ENCODE assay signal across 8 cellular contexts in the genomic region with DNA sequence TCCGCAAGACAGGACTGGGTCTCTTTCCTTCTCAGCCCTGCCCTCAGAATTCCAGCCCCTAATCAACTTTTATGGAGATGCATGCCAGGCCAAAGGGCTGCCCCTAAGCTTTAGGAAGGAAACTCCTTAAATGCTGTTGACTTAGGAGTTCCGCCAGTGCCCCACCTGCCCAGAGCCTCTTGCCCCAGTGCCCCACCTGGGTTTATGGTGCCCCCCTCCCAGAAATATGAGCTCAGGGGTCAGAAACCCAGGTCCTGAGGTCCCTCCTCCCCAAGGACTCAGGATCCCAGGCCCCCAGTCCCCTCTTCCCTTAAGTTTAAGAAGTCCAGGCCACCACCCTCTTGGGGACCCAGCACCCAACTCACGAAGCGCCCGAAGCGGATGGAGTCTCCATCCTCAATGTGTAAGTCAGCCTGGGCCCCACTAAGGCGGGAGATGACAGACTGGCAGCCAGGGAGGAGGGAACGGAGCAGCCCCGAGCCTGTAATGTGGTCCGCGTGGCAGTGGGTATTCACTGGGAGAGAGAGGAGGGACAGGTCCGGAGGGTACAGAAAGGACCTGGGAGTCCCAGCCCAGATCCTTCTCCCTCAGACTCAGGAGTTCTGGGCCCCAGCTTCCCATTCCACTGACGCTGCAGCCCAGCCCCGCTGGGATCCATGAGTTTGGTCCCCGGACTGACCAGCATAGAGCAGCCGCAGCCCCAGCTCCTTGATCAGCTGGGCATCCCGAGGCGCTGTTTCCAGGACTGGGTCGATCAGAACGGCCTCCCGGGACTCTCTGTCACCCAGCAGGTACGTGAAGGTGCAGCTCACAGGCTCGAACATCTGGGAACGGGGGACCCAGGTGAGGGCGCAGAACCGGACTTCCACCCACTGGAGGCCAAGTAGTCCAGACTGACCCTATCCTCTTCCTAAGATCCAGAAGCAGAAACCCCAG. TPM values are rescaled to one million over a fixed set of nuclear protein-coding genes. Genes with fewer than 3 reads are reported as not detected.
DNase-seq lines count a peak whose midpoint lies in the region; ATAC-seq, FAIRE-seq and TF ChIP-seq lines count a peak whose summit lies in the region.

No MANE protein-coding gene starts in this region.

- no peaks in the 10 kb centered on the region for H4K20me1 ChIP-seq in mammary epithelial cell (ENCODE audit: insufficient read depth, low read length)
- no peaks in the 10 kb centered on the region for H4K20me1 ChIP-seq in HepG2 (ENCODE audit: insufficient read depth, low read length)

- H3K36me3 ChIP-seq in mammary epithelial cell (ENCODE audit: insufficient read depth, low read length) (peaks cover 2% of the 10 kb centered on the region), HepG2 (replicated peaks in 1 of 2; ENCODE audit: control insufficient read depth in 1 of 2, insufficient read depth in 2 of 2, low read length in 2 of 2) (no peaks in the 10 kb centered on the region)

- H2AFZ ChIP-seq in mammary epithelial cell (ENCODE audit: low read depth, low read length) (peak overlapping the region; percentile 86), HepG2 (ENCODE audit: low read length) (peak overlapping the region; percentile 70)

- peak; percentile 42 for DNase-seq in D341Med (ENCODE audit: low spot score)
- peak; percentile 21 for DNase-seq in NCI-H69 (lab: John Stamatoyannopoulos, UW)
- DNase-seq in mammary epithelial cell, result peak; percentile 21
- no peak for DNase-seq in HepG2 (ENCODE audit: low spot score)
- peak; percentile 37 for DNase-seq in stimulated activated naive CD8-positive, alpha-beta T cell treated with anti-CD3 and anti-CD28 coated beads, Interleukin-15, Interleukin-2, amounts not matched to agents 100 U/mL and 50 U/mL, for 24 hours
- no peak for DNase-seq in hippocampal formation (lab: John Stamatoyannopoulos, UW)
- DNase-seq in COR-L47 (lab: John Stamatoyannopoulos, UW), result no peak

- H3K27me3 ChIP-seq in mammary epithelial cell (ENCODE audit: insufficient read depth, low read length) (no peaks in the 10 kb centered on the region), HepG2 (ENCODE audit: control insufficient read depth in 1 of 2, insufficient read depth in 2 of 2, low read length in 2 of 2) (no peaks in the 10 kb centered on the region; a peak in 1 of 5 replicates)

- no peak for TF ChIP-seq CTCF in mammary epithelial cell (conservative IDR thresholded peaks at IDR 0.05 in 1 of 2, IDR thresholded peaks at IDR 0.05 in 1 of 2; ENCODE audit: extremely low read depth in 1 of 2, insufficient read depth in 1 of 2, low read depth in 1 of 2, low read length in 2 of 2)
- TF ChIP-seq CTCF in HepG2 (CRISPR knock-in tag; IDR thresholded peaks at IDR 0.05), result 0 out of 2 replicates have a peak, but pooled peaks have one; percentile 9

- H3K79me2 ChIP-seq in mammary epithelial cell (ENCODE audit: insufficient read depth, low read length), result peaks cover 58% of the 10 kb centered on the region
- H3K79me2 ChIP-seq in HepG2 (ENCODE audit: insufficient read depth, low read length), result peaks cover 13% of the 10 kb centered on the region

- H3K9ac ChIP-seq in mammary epithelial cell (ENCODE audit: insufficient read depth, low read length), result peak overlapping the region; percentile 81
- peak overlapping the region; percentile 73 for H3K9ac ChIP-seq in HepG2 (ENCODE audit: insufficient read depth, low read depth, low read length)

- peak overlapping the region; percentile 88 for H3K4me2 ChIP-seq in mammary epithelial cell (ENCODE audit: insufficient read depth, low read depth, low read length)
- peak overlapping the region; percentile 88 for H3K4me2 ChIP-seq in HepG2 (ENCODE audit: low read depth, low read length)

- dilution Hi-C loops in mammary epithelial cell (cut with HindIII; ENCODE audit: low sequenced_read_pairs), result loop anchor here (5.0 kb wide), 1 partner anchor 79 kb away; no protein-coding TSS in a partner anchor

- BruUV-seq in mammary epithelial cell (replicated peaks; lab: Mats Ljungman, UMichigan) (TSS peak; percentile 73), HepG2 (replicated peaks; lab: Mats Ljungman, UMichigan) (no TSS peak)

- H3K4me1 ChIP-seq in mammary epithelial cell (ENCODE audit: insufficient read depth, low read length) (peaks cover 37% of the 10 kb centered on the region), HepG2 (ENCODE audit: insufficient read depth, low read length) (peaks cover 11% of the 10 kb centered on the region)

- no peak for TF ChIP-seq RAD21 in HepG2 (CRISPR knock-in tag; IDR thresholded peaks at IDR 0.05)

- POLR2A ChIA-PET in HepG2 (lab: Yijun Ruan, JAX), result interaction anchor here (1.0 to 1.4 kb wide), 3 partner anchors 62 to 87 kb away, joined by 3 to 7 read pairs (median 3); no protein-coding TSS in a partner anchor

- intact Hi-C loops in mammary epithelial cell (cut with micrococcal nuclease), result loop anchor here (2.0 to 10.0 kb wide), 2 partner anchors 127 to 259 kb away; a partner anchor contains a TSS
- intact Hi-C loops in HepG2 (cut with micrococcal nuclease; ENCODE audit: unreplicated experiment), result loop anchor here (10.0 kb wide), 1 partner anchor 69 kb away; a partner anchor contains a TSS

- CTCF ChIA-PET in mammary epithelial cell (lab: Charles Lee; ENCODE audit: low non-redundant PET), result interaction anchor here (0.5 kb wide), 1 partner anchor 63 kb away, joined by 3 read pairs; no protein-coding TSS in a partner anchor
- CTCF ChIA-PET in HepG2 (lab: Yijun Ruan, JAX; ENCODE audit: low intra/inter-chr PET ratio, low total read pairs), result no interaction called here

- H3K4me3 ChIP-seq in mammary epithelial cell (replicated peaks in 1 of 3; ENCODE audit: insufficient read depth in 1 of 3, low read depth in 2 of 3, low read length in 3 of 3) (peak overlapping the region; percentile 75 to 90 (median 90)), HepG2 (replicated peaks in 1 of 3; ENCODE audit: insufficient read depth in 1 of 3, low read depth in 2 of 3, low read length in 3 of 3) (peak overlapping the region; percentile 83 to 87 (median 85))

- in situ Hi-C loops in mammary epithelial cell (cut with MboI; ENCODE audit: low sequenced_read_pairs in 2 of 2), result no loop called here
- in situ Hi-C loops in HepG2 (cut with HindIII; ENCODE audit: extremely low pct_ligation_motif_present, low pct_unique_long_range_greater_than_20kb), result no loop called here

- no peak; a peak in 1 of 4 replicates for TF ChIP-seq POLR2A in HepG2 (IDR thresholded peaks at IDR 0.05; ENCODE audit: insufficient read depth in 1 of 2, low read depth in 2 of 2, low read length in 2 of 2)

- ATAC-seq in HepG2 (peak; percentile 79), GM18517 (IDR thresholded peaks at IDR 0.05; ENCODE audit: unreplicated experiment) (no peak)
- ATAC-seq in stimulated activated naive CD8-positive, alpha-beta T cell treated with anti-CD3 and anti-CD28 coated beads, Interleukin-15, Interleukin-2, amounts not matched to agents 100 U/mL and 50 U/mL, for 24 hours, result no peak

- 3% methylated on average over 16 of the region's 26 CpGs for WGBS in mammary epithelial cell (ENCODE audit: low coverage, missing lambda C conversion rate)
- WGBS in HepG2 (ENCODE audit: low lambda C conversion rate), result under 1% methylated on average over 15 of the region's 26 CpGs

- no peak for FAIRE-seq in HepG2 (lab: Jason Lieb, UNC)

- peak overlapping the region; percentile 71 for H3K27ac ChIP-seq in mammary epithelial cell (ENCODE audit: insufficient read depth, low read depth, low read length)
- H3K27ac ChIP-seq in HepG2 (ENCODE audit: extremely low read length, insufficient read depth, low read length), result peak overlapping the region; percentile 65

- TF ChIP-seq EP300 in HepG2 (IDR thresholded peaks at IDR 0.05; ENCODE audit: low read depth in 2 of 2, low read length in 2 of 2), result no peak
- no peak for TF ChIP-seq EP300 in HepG2 (CRISPR knock-in tag; IDR thresholded peaks at IDR 0.05; ENCODE audit: borderline replicate concordance)

- H3K9me3 ChIP-seq in mammary epithelial cell (replicated peaks; ENCODE audit: insufficient read depth, low read length) (no peaks in the 10 kb centered on the region), HepG2 (ENCODE audit: low read length) (no peaks in the 10 kb centered on the region)

RNA-seq across cellular contexts. Expression of a gene that starts 0.9 kb away (rescaled TPM):
- total RNA-seq in mammary epithelial cell, result 100 to 1,000 TPM; 114 to 122 TPM
- 176 TPM for polyA plus RNA-seq in mammary epithelial cell
- polyA minus RNA-seq in mammary epithelial cell, result 122 TPM
- 25.9 and 32.5 TPM in 2 replicates for total RNA-seq in HepG2 (2016; rRNA removed; fragmentation: Illumina TruSeq; extraction: Trizol)
- total RNA-seq in HepG2 (2016; cell fraction: cytosol; rRNA removed; fragmentation: Illumina TruSeq; extraction: Trizol; ENCODE audit: low read depth), result 17.2 and 20.2 TPM in 2 replicates
- total RNA-seq in HepG2 (2016; cell fraction: insoluble cytoplasmic fraction; rRNA removed; fragmentation: Illumina TruSeq; extraction: Trizol), result 27.1 and 33.1 TPM in 2 replicates
- 23.3 and 25.9 TPM in 2 replicates for total RNA-seq in HepG2 (2016; cell fraction: membrane; rRNA removed; fragmentation: Illumina TruSeq; extraction: Trizol)
- 19.2 and 21.3 TPM in 2 replicates for total RNA-seq in HepG2 (2016; cell fraction: nucleus; rRNA removed; fragmentation: Illumina TruSeq; extraction: Trizol)
- 58.4 and 67.9 TPM in 2 replicates for polyA plus RNA-seq in HepG2 (2011; rRNA removed)
- polyA plus RNA-seq in HepG2 (2011; cell fraction: cytosol; rRNA removed), result 53.8 and 78.5 TPM in 2 replicates
- polyA plus RNA-seq in HepG2 (2011; cell fraction: nucleus; rRNA removed), result 67.5 and 68.2 TPM in 2 replicates
- 22.1 and 28.3 TPM in 2 replicates for polyA plus RNA-seq in HepG2 (2012)
- polyA plus RNA-seq in HepG2 (2016; cell fraction: cytosol; fragmentation: Illumina TruSeq; extraction: Trizol; ENCODE audit: low read depth), result 21.9 and 22.2 TPM in 2 replicates
- 29.8 and 29.9 TPM in 2 replicates for polyA plus RNA-seq in HepG2 (2016; cell fraction: insoluble cytoplasmic fraction; fragmentation: Illumina TruSeq; extraction: Trizol; ENCODE audit: low read depth)
- polyA plus RNA-seq in HepG2 (2016; cell fraction: membrane; fragmentation: Illumina TruSeq; extraction: Trizol; ENCODE audit: low read depth), result 24.0 and 25.6 TPM in 2 replicates
- 27.5 and 29.5 TPM in 2 replicates for polyA plus RNA-seq in HepG2 (2016; cell fraction: nucleus; fragmentation: Illumina TruSeq; extraction: Trizol; ENCODE audit: insufficient read depth, low read depth)
- 60.6 and 68.2 TPM in 2 replicates for polyA minus RNA-seq in HepG2 (2011; rRNA and poly(A)+ RNA removed; ENCODE audit: low replicate concordance)
- 27.7 and 31.3 TPM in 2 replicates for polyA minus RNA-seq in HepG2 (2011; cell fraction: cytosol; rRNA and poly(A)+ RNA removed)
- 15.2 and 19.4 TPM in 2 replicates for polyA minus RNA-seq in HepG2 (2011; cell fraction: nucleus; rRNA and poly(A)+ RNA removed)

RNA-seq across cellular contexts. Expression of a gene that starts 6.9 kb away (rescaled TPM):
- 1 to 10 TPM in 1 of 2 donors, under 1 TPM in 1; 0.17 to 2.1 TPM for total RNA-seq in mammary epithelial cell
- polyA plus RNA-seq in mammary epithelial cell, result 0.17 TPM
- not detected for polyA minus RNA-seq in mammary epithelial cell
- 0.27 TPM in 1 of 2 replicates, not detected in the other for total RNA-seq in HepG2 (2016; rRNA removed; fragmentation: Illumina TruSeq; extraction: Trizol)
- not detected in 2 replicates for total RNA-seq in HepG2 (2016; cell fraction: cytosol; rRNA removed; fragmentation: Illumina TruSeq; extraction: Trizol; ENCODE audit: low read depth)
- 0.04 TPM in 1 of 2 replicates, not detected in the other for total RNA-seq in HepG2 (2016; cell fraction: insoluble cytoplasmic fraction; rRNA removed; fragmentation: Illumina TruSeq; extraction: Trizol)
- 0.10 and 0.12 TPM in 2 replicates for total RNA-seq in HepG2 (2016; cell fraction: membrane; rRNA removed; fragmentation: Illumina TruSeq; extraction: Trizol)
- total RNA-seq in HepG2 (2016; cell fraction: nucleus; rRNA removed; fragmentation: Illumina TruSeq; extraction: Trizol), result not detected in 2 replicates
- polyA plus RNA-seq in HepG2 (2011; rRNA removed), result 0.17 TPM in 2 replicates
- 0.03 and 0.05 TPM in 2 replicates for polyA plus RNA-seq in HepG2 (2011; cell fraction: cytosol; rRNA removed)
- 0.19 and 0.43 TPM in 2 replicates for polyA plus RNA-seq in HepG2 (2011; cell fraction: nucleus; rRNA removed)
- 0.30 and 0.32 TPM in 2 replicates for polyA plus RNA-seq in HepG2 (2012)
- 0.27 and 0.37 TPM in 2 replicates for polyA plus RNA-seq in HepG2 (2016; cell fraction: cytosol; fragmentation: Illumina TruSeq; extraction: Trizol; ENCODE audit: low read depth)
- 0.32 and 0.36 TPM in 2 replicates for polyA plus RNA-seq in HepG2 (2016; cell fraction: insoluble cytoplasmic fraction; fragmentation: Illumina TruSeq; extraction: Trizol; ENCODE audit: low read depth)
- 0.44 and 0.72 TPM in 2 replicates for polyA plus RNA-seq in HepG2 (2016; cell fraction: membrane; fragmentation: Illumina TruSeq; extraction: Trizol; ENCODE audit: low read depth)
- polyA plus RNA-seq in HepG2 (2016; cell fraction: nucleus; fragmentation: Illumina TruSeq; extraction: Trizol; ENCODE audit: insufficient read depth, low read depth), result 0.77 TPM in 1 of 2 replicates, not detected in the other
- 0.23 and 0.32 TPM in 2 replicates for polyA minus RNA-seq in HepG2 (2011; rRNA and poly(A)+ RNA removed; ENCODE audit: low replicate concordance)
- 0.26 TPM in 1 of 2 replicates, not detected in the other for polyA minus RNA-seq in HepG2 (2011; cell fraction: cytosol; rRNA and poly(A)+ RNA removed)
- 0.52 TPM in 1 of 2 replicates, not detected in the other for polyA minus RNA-seq in HepG2 (2011; cell fraction: nucleus; rRNA and poly(A)+ RNA removed)

RNA-seq across cellular contexts. Expression of a gene that starts 21.6 kb away (rescaled TPM):
- 10 to 100 TPM; 16.2 to 23.8 TPM for total RNA-seq in mammary epithelial cell
- 8.0 TPM for polyA plus RNA-seq in mammary epithelial cell
- polyA minus RNA-seq in mammary epithelial cell, result 20.2 TPM
- total RNA-seq in HepG2 (2016; rRNA removed; fragmentation: Illumina TruSeq; extraction: Trizol), result 9.0 and 14.5 TPM in 2 replicates
- total RNA-seq in HepG2 (2016; cell fraction: cytosol; rRNA removed; fragmentation: Illumina TruSeq; extraction: Trizol; ENCODE audit: low read depth), result 2.3 and 3.9 TPM in 2 replicates
- 7.0 and 14.8 TPM in 2 replicates for total RNA-seq in HepG2 (2016; cell fraction: insoluble cytoplasmic fraction; rRNA removed; fragmentation: Illumina TruSeq; extraction: Trizol)
- 4.8 and 4.9 TPM in 2 replicates for total RNA-seq in HepG2 (2016; cell fraction: membrane; rRNA removed; fragmentation: Illumina TruSeq; extraction: Trizol)
- 14.9 and 15.3 TPM in 2 replicates for total RNA-seq in HepG2 (2016; cell fraction: nucleus; rRNA removed; fragmentation: Illumina TruSeq; extraction: Trizol)
- polyA plus RNA-seq in HepG2 (2011; rRNA removed), result 11.3 and 14.2 TPM in 2 replicates
- polyA plus RNA-seq in HepG2 (2011; cell fraction: cytosol; rRNA removed), result 7.0 and 9.5 TPM in 2 replicates
- 48.5 and 59.0 TPM in 2 replicates for polyA plus RNA-seq in HepG2 (2011; cell fraction: nucleus; rRNA removed)
- 9.8 and 10.4 TPM in 2 replicates for polyA plus RNA-seq in HepG2 (2012)
- 2.9 and 3.2 TPM in 2 replicates for polyA plus RNA-seq in HepG2 (2016; cell fraction: cytosol; fragmentation: Illumina TruSeq; extraction: Trizol; ENCODE audit: low read depth)
- 10.2 and 10.8 TPM in 2 replicates for polyA plus RNA-seq in HepG2 (2016; cell fraction: insoluble cytoplasmic fraction; fragmentation: Illumina TruSeq; extraction: Trizol; ENCODE audit: low read depth)
- polyA plus RNA-seq in HepG2 (2016; cell fraction: membrane; fragmentation: Illumina TruSeq; extraction: Trizol; ENCODE audit: low read depth), result 3.5 and 4.6 TPM in 2 replicates
- 27.3 and 35.6 TPM in 2 replicates for polyA plus RNA-seq in HepG2 (2016; cell fraction: nucleus; fragmentation: Illumina TruSeq; extraction: Trizol; ENCODE audit: insufficient read depth, low read depth)
- polyA minus RNA-seq in HepG2 (2011; rRNA and poly(A)+ RNA removed; ENCODE audit: low replicate concordance), result 4.6 and 12.1 TPM in 2 replicates
- 8.2 and 9.8 TPM in 2 replicates for polyA minus RNA-seq in HepG2 (2011; cell fraction: cytosol; rRNA and poly(A)+ RNA removed)
- 19.8 and 21.6 TPM in 2 replicates for polyA minus RNA-seq in HepG2 (2011; cell fraction: nucleus; rRNA and poly(A)+ RNA removed)

RNA-seq across cellular contexts. Expression of a gene that starts 49.2 kb away (rescaled TPM):
- total RNA-seq in mammary epithelial cell (10 to 100 TPM; 11.0 to 25.3 TPM), HepG2 (2016; rRNA removed; fragmentation: Illumina TruSeq; extraction: Trizol) (21.8 and 26.3 TPM in 2 replicates)
- polyA plus RNA-seq in mammary epithelial cell (18.8 TPM), HepG2 (2011; rRNA removed) (24.7 and 28.7 TPM in 2 replicates)
- polyA minus RNA-seq in mammary epithelial cell, result 30.6 TPM
- 6.7 and 8.5 TPM in 2 replicates for total RNA-seq in HepG2 (2016; cell fraction: cytosol; rRNA removed; fragmentation: Illumina TruSeq; extraction: Trizol; ENCODE audit: low read depth)
- total RNA-seq in HepG2 (2016; cell fraction: insoluble cytoplasmic fraction; rRNA removed; fragmentation: Illumina TruSeq; extraction: Trizol), result 20.1 and 27.3 TPM in 2 replicates
- 10.4 and 12.8 TPM in 2 replicates for total RNA-seq in HepG2 (2016; cell fraction: membrane; rRNA removed; fragmentation: Illumina TruSeq; extraction: Trizol)
- 15.2 and 17.3 TPM in 2 replicates for total RNA-seq in HepG2 (2016; cell fraction: nucleus; rRNA removed; fragmentation: Illumina TruSeq; extraction: Trizol)
- polyA plus RNA-seq in HepG2 (2011; cell fraction: cytosol; rRNA removed), result 21.1 and 30.4 TPM in 2 replicates
- 17.0 and 19.0 TPM in 2 replicates for polyA plus RNA-seq in HepG2 (2011; cell fraction: nucleus; rRNA removed)
- polyA plus RNA-seq in HepG2 (2012), result 22.3 and 28.4 TPM in 2 replicates
- 7.4 and 7.7 TPM in 2 replicates for polyA plus RNA-seq in HepG2 (2016; cell fraction: cytosol; fragmentation: Illumina TruSeq; extraction: Trizol; ENCODE audit: low read depth)
- polyA plus RNA-seq in HepG2 (2016; cell fraction: insoluble cytoplasmic fraction; fragmentation: Illumina TruSeq; extraction: Trizol; ENCODE audit: low read depth), result 25.4 and 33.4 TPM in 2 replicates
- polyA plus RNA-seq in HepG2 (2016; cell fraction: membrane; fragmentation: Illumina TruSeq; extraction: Trizol; ENCODE audit: low read depth), result 10.3 and 12.0 TPM in 2 replicates
- 29.4 and 29.9 TPM in 2 replicates for polyA plus RNA-seq in HepG2 (2016; cell fraction: nucleus; fragmentation: Illumina TruSeq; extraction: Trizol; ENCODE audit: insufficient read depth, low read depth)
- polyA minus RNA-seq in HepG2 (2011; rRNA and poly(A)+ RNA removed; ENCODE audit: low replicate concordance), result 30.5 and 32.9 TPM in 2 replicates
- polyA minus RNA-seq in HepG2 (2011; cell fraction: cytosol; rRNA and poly(A)+ RNA removed), result 16.2 and 18.3 TPM in 2 replicates
- polyA minus RNA-seq in HepG2 (2011; cell fraction: nucleus; rRNA and poly(A)+ RNA removed), result 12.6 and 14.9 TPM in 2 replicates

RNA-seq across cellular contexts. Expression of a gene that starts 49.5 kb away (rescaled TPM):
- total RNA-seq in mammary epithelial cell, result under 1 TPM; 0.21 to 0.83 TPM
- polyA plus RNA-seq in mammary epithelial cell, result 3.5 TPM
- polyA minus RNA-seq in mammary epithelial cell, result not detected
- total RNA-seq in HepG2 (2016; rRNA removed; fragmentation: Illumina TruSeq; extraction: Trizol), result 0.24 TPM in 1 of 2 replicates, not detected in the other
- total RNA-seq in HepG2 (2016; cell fraction: cytosol; rRNA removed; fragmentation: Illumina TruSeq; extraction: Trizol; ENCODE audit: low read depth), result 0.53 TPM in 1 of 2 replicates, not detected in the other
- total RNA-seq in HepG2 (2016; cell fraction: insoluble cytoplasmic fraction; rRNA removed; fragmentation: Illumina TruSeq; extraction: Trizol), result 0.26 TPM in 1 of 2 replicates, not detected in the other
- 0.21 TPM in 1 of 2 replicates, not detected in the other for total RNA-seq in HepG2 (2016; cell fraction: membrane; rRNA removed; fragmentation: Illumina TruSeq; extraction: Trizol)
- total RNA-seq in HepG2 (2016; cell fraction: nucleus; rRNA removed; fragmentation: Illumina TruSeq; extraction: Trizol), result not detected in 2 replicates
- 0.20 and 0.21 TPM in 2 replicates for polyA plus RNA-seq in HepG2 (2011; rRNA removed)
- 0.18 and 0.24 TPM in 2 replicates for polyA plus RNA-seq in HepG2 (2011; cell fraction: cytosol; rRNA removed)
- 0.21 and 0.42 TPM in 2 replicates for polyA plus RNA-seq in HepG2 (2011; cell fraction: nucleus; rRNA removed)
- polyA plus RNA-seq in HepG2 (2012), result 0.23 and 0.27 TPM in 2 replicates
- polyA plus RNA-seq in HepG2 (2016; cell fraction: cytosol; fragmentation: Illumina TruSeq; extraction: Trizol; ENCODE audit: low read depth), result 0.16 TPM in 1 of 2 replicates, not detected in the other
- 0.53 TPM in 1 of 2 replicates, not detected in the other for polyA plus RNA-seq in HepG2 (2016; cell fraction: insoluble cytoplasmic fraction; fragmentation: Illumina TruSeq; extraction: Trizol; ENCODE audit: low read depth)
- polyA plus RNA-seq in HepG2 (2016; cell fraction: membrane; fragmentation: Illumina TruSeq; extraction: Trizol; ENCODE audit: low read depth), result not detected in 2 replicates
- 0.52 and 1.4 TPM in 2 replicates for polyA plus RNA-seq in HepG2 (2016; cell fraction: nucleus; fragmentation: Illumina TruSeq; extraction: Trizol; ENCODE audit: insufficient read depth, low read depth)
- 0.06 and 0.07 TPM in 2 replicates for polyA minus RNA-seq in HepG2 (2011; rRNA and poly(A)+ RNA removed; ENCODE audit: low replicate concordance)
- polyA minus RNA-seq in HepG2 (2011; cell fraction: cytosol; rRNA and poly(A)+ RNA removed), result not detected in 2 replicates
- 0.13 TPM in 1 of 2 replicates, not detected in the other for polyA minus RNA-seq in HepG2 (2011; cell fraction: nucleus; rRNA and poly(A)+ RNA removed)

Comparison
In these comparisons a context has a peak if more than half of its experiments do, and no peak if none do; other contexts are left out.
1. DNase-seq: peak in D341Med (single experiment), NCI-H69 (single experiment), mammary epithelial cell (single experiment) and stimulated activated naive CD8-positive, alpha-beta T cell treated with anti-CD3 and anti-CD28 coated beads, Interleukin-15, Interleukin-2, amounts not matched to agents 100 U/mL and 50 U/mL, for 24 hours (single experiment); none in HepG2 (single experiment), hippocampal formation (0 of 2) and COR-L47 (single experiment).